Comparison of ENCODE assay signal across 7 cellular contexts in the genomic region with DNA sequence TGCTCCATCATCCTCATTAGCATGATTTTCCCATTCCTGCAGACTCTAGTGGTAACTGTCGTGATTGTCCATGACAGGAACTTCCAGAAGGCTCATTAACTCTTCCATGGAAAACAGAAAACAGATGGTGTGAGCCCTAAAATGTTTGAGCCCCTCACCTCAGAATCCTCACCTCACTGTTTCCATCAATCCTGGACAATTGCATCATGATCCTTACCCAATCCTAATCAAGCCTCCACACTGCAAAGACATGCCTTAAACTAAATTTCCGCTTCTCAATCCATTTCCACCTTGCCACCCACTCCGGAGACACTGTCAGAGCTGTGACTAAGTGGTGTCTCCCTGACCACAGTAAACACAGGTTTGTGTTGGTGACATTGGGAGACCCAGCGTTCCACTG.
"Had no signal": no experiment of that assay in that cellular context is flagged by ENCODE, and none has a peak within 500 bp of the region (broad histone marks: within the 10 kb centered on the region; RNA-seq: fewer than 3 reads in every experiment).

No MANE protein-coding gene starts in this region.

- H3K9ac ChIP-seq: KMS-11 had no signal

- H3K4me3 Mint-ChIP-seq: GM23338 had no signal

- H3K27ac Mint-ChIP-seq: GM23338 had no signal

- H3K27ac ChIP-seq: HL-60, KMS-11 had no signal

- H2AFZ ChIP-seq: GM23338 had no signal

- DNase-seq: H7, HCEC 1CT, KBM-7 had no signal

- H3K4me3 ChIP-seq: GM23338 had no signal

- FAIRE-seq: HepG2 had no signal

- H3K9me3 Mint-ChIP-seq: GM23338 had no signal

- ATAC-seq: GM23338, HepG2 had no signal

- H3K4me2 ChIP-seq: GM23338, KMS-11 had no signal
